Comparison of ENCODE assay signal across 8 cellular contexts in the genomic region with DNA sequence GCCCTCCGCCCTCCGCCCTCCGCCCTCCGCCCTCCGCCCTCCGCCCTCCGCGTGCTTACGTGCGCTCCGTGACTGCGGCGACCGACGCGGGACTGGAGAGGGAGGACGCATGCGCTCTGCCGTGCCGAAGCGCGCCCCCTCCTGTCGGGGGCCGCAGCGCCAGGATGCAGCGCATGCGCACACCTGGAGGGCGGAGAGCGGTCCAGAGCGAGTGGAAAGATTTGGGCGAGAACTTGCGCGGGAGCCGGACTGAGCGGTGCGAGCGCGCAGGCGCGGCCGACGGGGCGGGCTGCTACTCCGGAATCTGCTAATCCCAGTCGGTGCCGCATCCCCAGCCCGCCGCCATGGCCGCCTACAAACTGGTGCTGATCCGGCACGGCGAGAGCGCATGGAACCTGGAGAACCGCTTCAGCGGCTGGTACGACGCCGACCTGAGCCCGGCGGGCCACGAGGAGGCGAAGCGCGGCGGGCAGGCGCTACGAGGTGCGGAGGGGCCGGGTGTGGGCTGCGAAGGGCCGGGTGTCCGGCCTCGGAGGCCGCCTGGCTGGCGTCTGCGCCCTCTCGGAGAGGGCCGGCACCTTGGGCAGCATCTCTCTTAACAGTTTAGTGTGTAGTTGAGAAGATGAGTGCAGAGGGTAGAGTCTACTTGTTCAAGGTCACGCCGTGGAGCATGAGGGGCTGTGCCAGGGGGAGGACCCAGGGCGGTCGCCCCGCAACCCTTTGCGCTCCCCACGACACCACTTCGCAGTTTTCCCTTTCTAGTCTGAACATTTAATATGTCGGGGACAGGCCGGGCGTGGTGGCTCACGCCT. TPM values are rescaled to one million over a fixed set of nuclear protein-coding genes. Genes with fewer than 3 reads are reported as not detected.
DNase-seq lines count a peak whose midpoint lies in the region; ATAC-seq and TF ChIP-seq lines count a peak whose summit lies in the region.

A gene (plus strand): TSS at position 228 of the 812 bp plus-strand sequence. CDS start 117 bp downstream, at position 345.

- peak within 1 kb of the TSS; percentile 84 to 91 for H3K27ac ChIP-seq in uterus

- H3K4me1 Mint-ChIP-seq in T-helper 1 cell treated with Interleukin-12 subunit alpha and Interleukin-12 subunit beta and Interleukin-4 antibody, amounts not matched to agents 30 μg/mL and 1 μg/mL, for 36 hours (ENCODE audit: low read depth) = peaks cover 34% of the 10 kb centered on the region

- DNase-seq in NCI-H1694 (lab: John Stamatoyannopoulos, UW) (peak; percentile 90), amygdala (lab: John Stamatoyannopoulos, UW) (peak; percentile 66 to 99 (median 90)), left ventricle myocardium superior (peak; percentile 97), pulmonary artery endothelial cell (ENCODE audit: low read depth, low spot score) (peak; percentile 83), uterus (peak; percentile 94 to 96)

- peaks cover 3% of the 10 kb centered on the region for H3K27me3 Mint-ChIP-seq in T-helper 1 cell treated with Interleukin-12 subunit alpha and Interleukin-12 subunit beta and Interleukin-4 antibody, amounts not matched to agents 30 μg/mL and 1 μg/mL, for 36 hours (ENCODE audit: low read depth)

- peak; percentile 59 to 85 (median 73) for TF ChIP-seq CTCF in uterus (IDR thresholded peaks at IDR 0.05)

- peak within 1 kb of the TSS; percentile 64 to 80 for H3K4me3 ChIP-seq in uterus

- H3K9me3 ChIP-seq in uterus = no peaks in the 10 kb centered on the region

- intact Hi-C loops in left ventricle myocardium superior (cut with micrococcal nuclease) (no loop called here), uterus (cut with DNase I; ENCODE audit: low total_unique reads) (no loop called here)

- ATAC-seq in HG02885 (IDR thresholded peaks at IDR 0.05; ENCODE audit: poor library complexity, unreplicated experiment) (peak; percentile 82), left ventricle myocardium superior (peak; percentile 97)

- H3K36me3 Mint-ChIP-seq in T-helper 1 cell treated with Interleukin-12 subunit alpha and Interleukin-12 subunit beta and Interleukin-4 antibody, amounts not matched to agents 30 μg/mL and 1 μg/mL, for 36 hours (ENCODE audit: low read depth) = peaks cover 32% of the 10 kb centered on the region

- H3K27ac Mint-ChIP-seq in T-helper 1 cell treated with Interleukin-12 subunit alpha and Interleukin-12 subunit beta and Interleukin-4 antibody, amounts not matched to agents 30 μg/mL and 1 μg/mL, for 36 hours = peak within 1 kb of the TSS; percentile 96

- peak; percentile 69 for TF ChIP-seq POLR2A in GM15510 (IDR thresholded peaks at IDR 0.05; ENCODE audit: borderline replicate concordance, extremely low read depth, insufficient read length)
- TF ChIP-seq POLR2A in uterus (IDR thresholded peaks at IDR 0.05) = peak; percentile 60 to 74

- H3K4me1 ChIP-seq in uterus = peaks cover 0 to 5% of the 10 kb centered on the region in 2 donors

- H3K9me3 Mint-ChIP-seq in T-helper 1 cell treated with Interleukin-12 subunit alpha and Interleukin-12 subunit beta and Interleukin-4 antibody, amounts not matched to agents 30 μg/mL and 1 μg/mL, for 36 hours = no peaks in the 10 kb centered on the region

- H3K4me3 Mint-ChIP-seq in T-helper 1 cell treated with Interleukin-12 subunit alpha and Interleukin-12 subunit beta and Interleukin-4 antibody, amounts not matched to agents 30 μg/mL and 1 μg/mL, for 36 hours = peak within 1 kb of the TSS; percentile 90

- no peaks in the 10 kb centered on the region for H3K27me3 ChIP-seq in uterus

- no peaks in the 10 kb centered on the region for H3K36me3 ChIP-seq in uterus

RNA-seq across cellular contexts. Expression of the gene that starts here (rescaled TPM):
- total RNA-seq in left ventricle myocardium superior = 234 TPM
- 334 and 374 TPM in 2 replicates for total RNA-seq in pulmonary artery endothelial cell
- total RNA-seq in uterus = 100 to 1,000 TPM; 106 to 142 (median 127) TPM

Comparison
In these comparisons a context has a peak if more than half of its experiments do, and no peak if none do; other contexts are left out.
1. Peak in every context shown above with its lines: DNase-seq, ATAC-seq, H3K4me3 ChIP-seq and H3K27ac ChIP-seq.